In genomic region chr3:170734737-170735070, GRCh38 we compare ENCODE assay signal across 26 cellular contexts.
DNase-seq lines count a peak whose midpoint lies in the region; ATAC-seq and FAIRE-seq lines count a peak whose summit lies in the region.
"Had no signal": no experiment of that assay in that cellular context is flagged by ENCODE, and none has a peak within 500 bp of the region (broad histone marks: within the 10 kb centered on the region; RNA-seq: fewer than 3 reads in every experiment).

No MANE protein-coding gene starts in this region.

- H3K23ac ChIP-seq in mesenchymal stem cell (ENCODE audit: low read length in 2 of 2), result no peak overlapping the region

- no peaks in the 10 kb centered on the region for H3K27me3 ChIP-seq in right cardiac atrium (ENCODE audit: control insufficient read depth, insufficient read depth)
- no peaks in the 10 kb centered on the region for H3K27me3 ChIP-seq in adipocyte (replicated peaks; ENCODE audit: control insufficient read depth, insufficient read depth, low read length)
- no peaks in the 10 kb centered on the region for H3K27me3 ChIP-seq in mesenchymal stem cell (ENCODE audit: control insufficient read depth in 1 of 2, insufficient read depth in 1 of 2, low read length in 2 of 2)

- H4K8ac ChIP-seq in mesenchymal stem cell (ENCODE audit: low read length), result peak overlapping the region; percentile 52

- H3K4me1 ChIP-seq in right cardiac atrium (ENCODE audit: control insufficient read depth, insufficient read depth, low read length), result peaks cover 2% of the 10 kb centered on the region
- peaks cover 83% of the 10 kb centered on the region for H3K4me1 ChIP-seq in adipocyte (ENCODE audit: control insufficient read depth, insufficient read depth, low read length)
- no peaks in the 10 kb centered on the region for H3K4me1 ChIP-seq in mesenchymal stem cell (ENCODE audit: control insufficient read depth, insufficient read depth, low read depth, low read length)

- DNase-seq in right cardiac atrium, result no peak
- DNase-seq in cardiac septum (ENCODE audit: low spot score), result no peak
- DNase-seq in adipocyte (ENCODE audit: low read depth), result no peak
- peak; percentile 58 for DNase-seq in mesenchymal stem cell
- DNase-seq in medulla oblongata (ENCODE audit: extremely low spot score), result no peak
- no peak for DNase-seq in COLO829 (ENCODE audit: low spot score)
- DNase-seq in amygdala (lab: John Stamatoyannopoulos, UW), result no peak
- no peak for DNase-seq in HTR-8/SVneo (ENCODE audit: insufficient read length, low spot score)
- DNase-seq: CD4-positive, CD25-positive, alpha-beta regulatory T cell; COR-L47; GOT3; Kasumi-1; MM.1S; NCI-H1048; NCI-H1417 treated with DMSO at 0.1 percent for 48 hours; NCI-H187; NCI-H2107; NCI-H2227 treated with DMSO at 0.1 percent for 48 hours; NCI-H510A; NCI-H748 treated with DMSO at 0.1 percent for 48 hours; PC-9; RPMI8226; SHP77; SW 1271 had no signal

- H3K18ac ChIP-seq in mesenchymal stem cell (ENCODE audit: low read depth in 1 of 2, low read length in 2 of 2), result peak overlapping the region; percentile 64 to 67

- no peak overlapping the region for H3K4me2 ChIP-seq in mesenchymal stem cell (ENCODE audit: low read length, poor library complexity, severe bottlenecking)
- H3K4me2 ChIP-seq: PC-9 had no signal

- H3K36me3 ChIP-seq in adipocyte (ENCODE audit: control insufficient read depth, insufficient read depth, low read length, severe bottlenecking) (no peaks in the 10 kb centered on the region), mesenchymal stem cell (ENCODE audit: control insufficient read depth in 1 of 2, insufficient read depth in 2 of 2, low read depth in 1 of 2, low read length in 2 of 2) (peaks cover 0 to 15% of the 10 kb centered on the region in 2 experiments)

- H2BK15ac ChIP-seq in mesenchymal stem cell (ENCODE audit: low read depth, poor library complexity, severe bottlenecking), result no peak overlapping the region

- no peak for FAIRE-seq in HTR-8/SVneo (lab: Jason Lieb, UNC)
- FAIRE-seq: G401.6, GM12892 had no signal

- H2AK5ac ChIP-seq in mesenchymal stem cell (ENCODE audit: low read length, severe bottlenecking), result peak overlapping the region; percentile 27

- peak overlapping the region; percentile 68 for H4K91ac ChIP-seq in mesenchymal stem cell (ENCODE audit: low read length)

- peak overlapping the region; percentile 61 for H2BK120ac ChIP-seq in mesenchymal stem cell (ENCODE audit: low read depth, low read length)

- no peaks in the 10 kb centered on the region for H3K79me1 ChIP-seq in mesenchymal stem cell (replicated peaks; ENCODE audit: low read length, poor library complexity, severe bottlenecking)

- no peaks in the 10 kb centered on the region for H3K9me3 ChIP-seq in right cardiac atrium (ENCODE audit: control insufficient read depth, low read length)
- H3K9me3 ChIP-seq in adipocyte (ENCODE audit: control insufficient read depth, low read length), result no peaks in the 10 kb centered on the region
- peaks cover 2% of the 10 kb centered on the region for H3K9me3 ChIP-seq in mesenchymal stem cell (ENCODE audit: control insufficient read depth, low read length)

- H2BK12ac ChIP-seq in mesenchymal stem cell (ENCODE audit: low read length in 2 of 2), result peak overlapping the region; percentile 77 to 98

- H2AFZ ChIP-seq in mesenchymal stem cell (ENCODE audit: low read depth, low read length), result no peak overlapping the region
- H2AFZ ChIP-seq: PC-9 had no signal

- H2BK5ac ChIP-seq in mesenchymal stem cell (ENCODE audit: low read depth, low read length, poor library complexity, severe bottlenecking), result no peak overlapping the region

- H3K4ac ChIP-seq in mesenchymal stem cell (ENCODE audit: low read depth in 1 of 2, low read length in 2 of 2), result peak overlapping the region; percentile 24 to 77

- H3K14ac ChIP-seq in mesenchymal stem cell (ENCODE audit: low read length in 2 of 2), result no peak overlapping the region

- H3K27ac ChIP-seq in right cardiac atrium (ENCODE audit: low read length) (peak overlapping the region; percentile 27), mesenchymal stem cell (ENCODE audit: low read length, poor library complexity, severe bottlenecking) (no peak overlapping the region)
- H3K27ac ChIP-seq: PC-9 had no signal

- ATAC-seq in right cardiac atrium, result peak in 1 of 2 donors; percentile 29

- H3K9ac ChIP-seq in adipocyte (ENCODE audit: low read length) (peak overlapping the region; percentile 81), mesenchymal stem cell (ENCODE audit: low read length) (peak overlapping the region; percentile 88)

- intact Hi-C loops in right cardiac atrium (cut with DNase I) (no loop called here), cardiac septum (cut with DNase I) (no loop called here)

- no peak overlapping the region for H3K4me3 ChIP-seq in right cardiac atrium (ENCODE audit: low read length)
- H3K4me3 ChIP-seq in adipocyte (ENCODE audit: low read length), result peak overlapping the region; percentile 79
- peak overlapping the region in 1 of 2 experiments; percentile 72 for H3K4me3 ChIP-seq in mesenchymal stem cell (ENCODE audit: insufficient read depth in 1 of 2, low read depth in 1 of 2, low read length in 2 of 2)
- H3K4me3 ChIP-seq: PC-9 had no signal

- 74% methylated on average over 1 of the region's 1 CpG for WGBS in right cardiac atrium
- WGBS in mesenchymal stem cell, result 65% methylated on average over 1 of the region's 1 CpG
